27 cellular contexts compared by ENCODE assay signal in the genomic region with DNA sequence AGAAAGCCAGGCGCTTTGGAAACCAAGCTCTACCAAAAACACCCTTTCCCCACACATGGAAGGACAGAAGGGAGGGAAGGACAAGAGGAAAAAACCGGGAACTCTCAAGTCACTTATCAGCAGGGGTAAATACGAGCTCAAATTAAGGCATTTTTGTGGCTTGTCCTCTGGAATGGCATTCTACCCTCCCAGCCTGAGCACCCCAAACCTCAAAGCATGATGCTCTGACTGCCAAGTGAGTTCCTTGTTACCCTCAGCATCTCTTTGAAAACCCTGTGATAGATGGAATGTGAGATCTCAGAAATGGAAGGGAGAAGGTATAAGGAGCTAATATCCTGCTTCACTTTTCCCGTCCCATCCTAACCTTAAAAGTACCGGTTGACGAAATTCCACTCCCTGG.
"Had no signal": no experiment of that assay in that cellular context is flagged by ENCODE, and none has a peak within 500 bp of the region (broad histone marks: within the 10 kb centered on the region; RNA-seq: fewer than 3 reads in every experiment).

No MANE protein-coding gene starts in this region.

- H3K27me3 Mint-ChIP-seq: activated CD4-positive, alpha-beta memory T cell treated with anti-CD3 and anti-CD28 coated beads for 36 hours; natural killer cell treated with Interleukin-12 subunit alpha and Interleukin-12 subunit beta and Interleukin-15 and Interleukin-18, amount 100 ng/mL, for 72 hours had no signal

- H3K9me3 Mint-ChIP-seq: activated CD4-positive, alpha-beta memory T cell treated with anti-CD3 and anti-CD28 coated beads for 36 hours; activated CD4-positive, alpha-beta T cell treated with anti-CD3 and anti-CD28 coated beads, Interleukin-2, amount 10 ng/mL, durations not matched to agents 24 days and 14 days; activated naive CD4-positive, alpha-beta T cell treated with anti-CD3 and anti-CD28 coated beads, Interleukin-2, amount 50 U/mL, for 72 hours; activated T-helper 2 cell treated with anti-CD3 and anti-CD28 coated beads, Interferon-gamma antibody, Interleukin-2, Interleukin-4, amounts not matched to agents 10 μg/mL and 5 μg/mL and 100 μg/mL, durations not matched to agents 14 hours and 24 hours and 36 hours; natural killer cell treated with Interleukin-12 subunit alpha and Interleukin-12 subunit beta and Interleukin-15 and Interleukin-18, amount 100 ng/mL, for 72 hours; stimulated activated effector memory CD8-positive, alpha-beta T cell treated with anti-CD3 and anti-CD28 coated beads, Interleukin-12 subunit alpha, Interleukin-12 subunit beta, amount 100 ng/mL, for 72 hours; stimulated activated naive CD8-positive, alpha-beta T cell treated with anti-CD3 and anti-CD28 coated beads, Interleukin-15, Interleukin-2, amounts not matched to agents 100 ng/mL and 50 ng/mL, for 24 hours had no signal

- H3K4me3 ChIP-seq: esophagus muscularis mucosa, left lung, lung, ovary, thoracic aorta had no signal

- H3K9me3 ChIP-seq: esophagus muscularis mucosa, left lung, neutrophil, ovary, thoracic aorta had no signal

- FAIRE-seq: islet of Langerhans, small intestine, urothelium cell line had no signal

- DNase-seq: activated CD4-positive, alpha-beta memory T cell treated with anti-CD3 and anti-CD28 coated beads for 36 hours; activated CD4-positive, alpha-beta T cell treated with anti-CD3 and anti-CD28 coated beads, Interleukin-2, amount 10 ng/mL, durations not matched to agents 24 days and 14 days; activated CD4-positive, CD25-positive, alpha-beta regulatory T cell treated with anti-CD3 and anti-CD28 coated beads, Interleukin-2, amount 50 U/mL, for 72 hours; activated CD8-positive, alpha-beta memory T cell treated with anti-CD3 and anti-CD28 coated beads, Interleukin-2, amount 50 U/mL, for 4 hours; activated T-cell treated with anti-CD3 and anti-CD28 coated beads, Interleukin-2, amount 50 U/mL, for 48 hours; central memory CD4-positive, alpha-beta T cell; foreskin melanocyte; left lung; mesendoderm; ovary; small intestine; stimulated activated CD4-positive, alpha-beta T cell treated with anti-CD3 and anti-CD28 coated beads, Interleukin-4, amount 100 ng/mL, for 24 hours; T-helper 2 cell; trophoblast cell had no signal

- H3K27me3 ChIP-seq: esophagus muscularis mucosa, left lung, ovary had no signal

- H3K4me1 Mint-ChIP-seq: activated CD4-positive, alpha-beta T cell treated with anti-CD3 and anti-CD28 coated beads, Interleukin-2, amount 10 ng/mL, durations not matched to agents 24 days and 14 days; stimulated activated effector memory CD8-positive, alpha-beta T cell treated with anti-CD3 and anti-CD28 coated beads, Interleukin-12 subunit alpha, Interleukin-12 subunit beta, amount 100 ng/mL, for 72 hours had no signal

- ATAC-seq: activated naive CD4-positive, alpha-beta T cell treated with anti-CD3 and anti-CD28 coated beads, Interleukin-2, amount 50 U/mL, for 72 hours; left lung; natural killer cell treated with Interleukin-12 subunit alpha and Interleukin-12 subunit beta and Interleukin-15 and Interleukin-18, amount 100 ng/mL, for 72 hours; sciatic nerve; stimulated activated effector memory CD8-positive, alpha-beta T cell treated with anti-CD3 and anti-CD28 coated beads, Interleukin-12 subunit alpha, Interleukin-12 subunit beta, amount 100 ng/mL, for 72 hours had no signal

- H3K4me3 Mint-ChIP-seq: activated CD4-positive, alpha-beta memory T cell treated with anti-CD3 and anti-CD28 coated beads for 36 hours; activated CD4-positive, alpha-beta T cell treated with anti-CD3 and anti-CD28 coated beads, Interleukin-2, amount 10 ng/mL, durations not matched to agents 24 days and 14 days; natural killer cell treated with Interleukin-12 subunit alpha and Interleukin-12 subunit beta and Interleukin-15 and Interleukin-18, amount 100 ng/mL, for 72 hours; stimulated activated effector memory CD8-positive, alpha-beta T cell treated with anti-CD3 and anti-CD28 coated beads, Interleukin-12 subunit alpha, Interleukin-12 subunit beta, amount 100 ng/mL, for 72 hours; stimulated activated naive CD8-positive, alpha-beta T cell treated with anti-CD3 and anti-CD28 coated beads, Interleukin-15, Interleukin-2, amounts not matched to agents 100 ng/mL and 50 ng/mL, for 24 hours had no signal

- H3K36me3 ChIP-seq: ovary had no signal

- H3K4me1 ChIP-seq: esophagus muscularis mucosa, left lung had no signal

- H3K27ac Mint-ChIP-seq: activated CD4-positive, alpha-beta memory T cell treated with anti-CD3 and anti-CD28 coated beads for 36 hours; activated T-helper 2 cell treated with anti-CD3 and anti-CD28 coated beads, Interferon-gamma antibody, Interleukin-2, Interleukin-4, amounts not matched to agents 10 μg/mL and 5 μg/mL and 100 μg/mL, durations not matched to agents 14 hours and 24 hours and 36 hours; natural killer cell treated with Interleukin-12 subunit alpha and Interleukin-12 subunit beta and Interleukin-15 and Interleukin-18, amount 100 ng/mL, for 72 hours; progenitor cell of endocrine pancreas had no signal

- H3K27ac ChIP-seq: esophagus muscularis mucosa, left lung, neutrophil, ovary, thoracic aorta had no signal
